ENCODE assay signal across 8 cellular contexts in genomic region chr13:32164622-32165268, GRCh38.
DNase-seq lines count a peak whose midpoint lies in the region; ATAC-seq and TF ChIP-seq lines count a peak whose summit lies in the region.

No MANE protein-coding gene starts in this region.

- no peak overlapping the region for H4K91ac ChIP-seq in H9 (ENCODE audit: insufficient read length, low read depth, low read length)

- peak overlapping the region in 1 of 3 experiments; percentile 62; a peak in 1 of 7 replicates for H3K27ac Mint-ChIP-seq in H9
- peak overlapping the region; percentile 52 for H3K27ac Mint-ChIP-seq in osteocyte (ENCODE audit: unreplicated experiment)

- H3K9me3 Mint-ChIP-seq in H9: no peaks in the 10 kb centered on the region
- H3K9me3 Mint-ChIP-seq in osteocyte (ENCODE audit: unreplicated experiment): no peaks in the 10 kb centered on the region

- no peak overlapping the region for H3K18ac ChIP-seq in H9 (ENCODE audit: insufficient read length, low read depth, low read length)

- H3K56ac ChIP-seq in H9 (ENCODE audit: insufficient read length, low read depth, low read length): no peak overlapping the region

- H4K20me1 ChIP-seq in H9 (ENCODE audit: control insufficient read depth, insufficient read depth, insufficient read length): no peaks in the 10 kb centered on the region

- peak; percentile 89 for TF ChIP-seq CTCF in H9 (conservative IDR thresholded peaks at IDR 0.05)
- peak; percentile 52 for TF ChIP-seq CTCF in foreskin fibroblast (IDR thresholded peaks at IDR 0.05; ENCODE audit: low read depth, low read length)
- peak; percentile 72 for TF ChIP-seq CTCF in osteocyte (IDR thresholded peaks at IDR 0.05)

- H3K23me2 ChIP-seq in H9 (ENCODE audit: insufficient read length, low read depth, low read length, poor library complexity, severe bottlenecking): no peaks in the 10 kb centered on the region

- DNase-seq in EH (ENCODE audit: low read depth): peak; percentile 60
- DNase-seq in H9: peak; percentile 71
- DNase-seq in NCI-H2107 treated with DMSO at 0.1 percent for 48 hours (lab: John Stamatoyannopoulos, UW; ENCODE audit: unreplicated experiment): peak; percentile 82
- peak; percentile 8 for DNase-seq in UCSD-AML1 (lab: John Stamatoyannopoulos, UW; ENCODE audit: unreplicated experiment)
- peak; percentile 32 to 64 for DNase-seq in foreskin fibroblast
- no peak for DNase-seq in osteocyte (ENCODE audit: extremely low spot score, unreplicated experiment)

- ATAC-seq in HG03135 (IDR thresholded peaks at IDR 0.05; ENCODE audit: unreplicated experiment) (no peak), HG03565 (IDR thresholded peaks at IDR 0.05; ENCODE audit: unreplicated experiment) (no peak)

- no peak overlapping the region for H3T11ph ChIP-seq in H9 (ENCODE audit: low read length)

- H2BK15ac ChIP-seq in H9 (ENCODE audit: low read depth, low read length): no peak overlapping the region

- no peaks in the 10 kb centered on the region for H3K4me1 ChIP-seq in H9 (ENCODE audit: insufficient read depth, low read length)

- H3K14ac ChIP-seq in H9 (ENCODE audit: insufficient read depth, low read length): no peak overlapping the region

- H3K4me3 ChIP-seq in foreskin fibroblast (ENCODE audit: low read depth in 1 of 2, low read length in 2 of 2): no peak overlapping the region

- H3K27me3 Mint-ChIP-seq in H9 (ENCODE audit: low read depth): no peaks in the 10 kb centered on the region
- H3K27me3 Mint-ChIP-seq in osteocyte (ENCODE audit: unreplicated experiment): no peaks in the 10 kb centered on the region

- no peaks in the 10 kb centered on the region for H3K9me3 ChIP-seq in H9 (ENCODE audit: control insufficient read depth, low read depth, low read length)

- H2BK5ac ChIP-seq in H9 (ENCODE audit: insufficient read length, low read length): no peak overlapping the region

- H2BK12ac ChIP-seq in H9 (ENCODE audit: insufficient read length, low read depth, low read length): no peak overlapping the region

- no peak overlapping the region for H2BK120ac ChIP-seq in H9 (ENCODE audit: low read depth, low read length, poor library complexity, severe bottlenecking)

- H3K27me3 ChIP-seq in H9 (ENCODE audit: insufficient read depth, low read length): no peaks in the 10 kb centered on the region

- peaks cover 0 to 5% of the 10 kb centered on the region in 2 experiments; a peak in 2 of 4 replicates for H3K4me1 Mint-ChIP-seq in H9
- no peaks in the 10 kb centered on the region for H3K4me1 Mint-ChIP-seq in osteocyte (ENCODE audit: unreplicated experiment)

- H3K9ac ChIP-seq in H9 (ENCODE audit: extremely low read depth, insufficient read length, low read length): no peak overlapping the region

- no peak overlapping the region for H3K4ac ChIP-seq in H9 (ENCODE audit: low read depth, low read length)

- H3K4me3 Mint-ChIP-seq in H9 (no peak overlapping the region), osteocyte (ENCODE audit: unreplicated experiment) (no peak overlapping the region)

- no peaks in the 10 kb centered on the region for H3K79me1 ChIP-seq in H9 (ENCODE audit: insufficient read depth, low read depth, low read length, poor library complexity, severe bottlenecking)

- WGBS in H9 (ENCODE audit: extremely low coverage, insufficient read length, low lambda C conversion rate): no CpG with 5 or more reads among the region's 4 CpGs

- H4K8ac ChIP-seq in H9 (replicated peaks; ENCODE audit: insufficient read length, low read depth, low read length): no peak overlapping the region

- no peak overlapping the region for H2BK20ac ChIP-seq in H9 (ENCODE audit: low read depth, low read length, poor library complexity, severe bottlenecking)

- H3K79me2 ChIP-seq in H9 (ENCODE audit: insufficient read depth, low read length): no peaks in the 10 kb centered on the region

- H4K5ac ChIP-seq in H9 (ENCODE audit: insufficient read length, low read depth, low read length): no peak overlapping the region

- no peak overlapping the region for H2AK5ac ChIP-seq in H9 (ENCODE audit: insufficient read length, low read length)

- H2AFZ ChIP-seq in H9 (ENCODE audit: low read length): no peak overlapping the region

- H3K23ac ChIP-seq in H9 (ENCODE audit: insufficient read length, low read depth, low read length): no peak overlapping the region

- no peak overlapping the region for H3K27ac ChIP-seq in H9 (ENCODE audit: insufficient read length, low read depth, low read length)

- H3K4me2 ChIP-seq in H9 (ENCODE audit: insufficient read depth, insufficient read length, low read length): no peak overlapping the region

- H3K36me3 Mint-ChIP-seq in H9 (ENCODE audit: insufficient read depth in 1 of 3, low read depth in 3 of 3) (peaks cover 1 to 7% (median 5%) of the 10 kb centered on the region in 3 experiments; a peak in 4 of 7 replicates), osteocyte (ENCODE audit: unreplicated experiment) (no peaks in the 10 kb centered on the region)
